ENCODE assay signal across 20 cellular contexts in the genomic region with DNA sequence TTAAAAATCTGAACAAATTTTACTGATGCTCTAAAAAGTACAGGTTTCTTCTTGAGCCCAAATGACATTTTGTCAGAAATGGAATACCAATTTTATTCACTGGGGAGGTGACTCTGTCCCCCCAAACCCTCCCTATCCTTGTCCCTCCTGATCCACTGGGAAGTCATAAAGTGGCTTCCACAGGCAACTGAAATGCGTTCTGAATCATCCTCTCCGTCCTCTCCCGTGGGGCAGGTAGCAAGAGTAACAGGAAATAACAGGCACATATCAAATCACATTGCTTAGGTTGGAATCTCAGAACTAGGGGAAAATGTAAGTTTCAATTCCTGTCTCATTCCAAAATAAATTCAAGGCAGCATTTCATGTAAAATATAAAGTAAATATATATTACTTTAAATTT. TPM values are rescaled to one million over a fixed set of nuclear protein-coding genes. Genes with fewer than 3 reads are reported as not detected.
DNase-seq lines count a peak whose midpoint lies in the region; ATAC-seq, FAIRE-seq and TF ChIP-seq lines count a peak whose summit lies in the region.
"Had no signal": no experiment of that assay in that cellular context is flagged by ENCODE, and none has a peak within 500 bp of the region (broad histone marks: within the 10 kb centered on the region; RNA-seq: fewer than 3 reads in every experiment).

No MANE protein-coding gene starts in this region.

- H3K4me1 ChIP-seq in RWPE2 (ENCODE audit: insufficient read depth, poor library complexity, severe bottlenecking) (peaks cover 28% of the 10 kb centered on the region), osteoblast (ENCODE audit: insufficient read depth, low read length) (peaks cover 17% of the 10 kb centered on the region)
- H3K4me1 ChIP-seq: BE2C had no signal

- intact Hi-C loops in activated CD4-positive, alpha-beta T cell treated with anti-CD3 and anti-CD28 coated beads, Interleukin-2, amount 10 ng/mL, durations not matched to agents 24 days and 14 days (cut with micrococcal nuclease): no loop called here

- no peak overlapping the region for H2AFZ ChIP-seq in osteoblast (ENCODE audit: low read length)

- no peaks in the 10 kb centered on the region for H4K20me1 ChIP-seq in osteoblast (ENCODE audit: insufficient read depth, low read length)

- H3K4me1 Mint-ChIP-seq in activated CD4-positive, alpha-beta T cell treated with anti-CD3 and anti-CD28 coated beads, Interleukin-2, amount 10 ng/mL, durations not matched to agents 24 days and 14 days: peaks cover 19% of the 10 kb centered on the region
- H3K4me1 Mint-ChIP-seq in chondrocyte (ENCODE audit: low read depth): peaks cover 18% of the 10 kb centered on the region
- H3K4me1 Mint-ChIP-seq in stimulated activated naive B cell treated with anti-CD40 and anti-IgM and Interleukin-4, amounts not matched to agents 10 μg/mL and 1 μg/mL and 100 μg/mL, for 72 hours: no peaks in the 10 kb centered on the region

- DNase-seq in activated CD4-positive, alpha-beta T cell treated with anti-CD3 and anti-CD28 coated beads, Interleukin-2, amount 10 ng/mL, durations not matched to agents 24 days and 14 days: no peak
- no peak for DNase-seq in activated CD4-positive, alpha-beta T cell treated with anti-CD3 and anti-CD28 coated beads for 1 hour
- DNase-seq in RWPE2 (ENCODE audit: low spot score): no peak
- DNase-seq in chondrocyte (ENCODE audit: low spot score): no peak
- no peak for DNase-seq in osteoblast (ENCODE audit: insufficient read length, low spot score, missing footprints)
- no peak for DNase-seq in H54 (ENCODE audit: insufficient read length, low spot score)
- DNase-seq in effector CD8-positive, alpha-beta T cell (lab: John Stamatoyannopoulos, UW): no peak
- no peak for DNase-seq in stimulated activated naive B cell treated with anti-CD40 and anti-IgM and Interleukin-4, amounts not matched to agents 10 μg/mL and 1 μg/mL and 100 μg/mL, for 72 hours
- DNase-seq: activated gamma-delta T cell treated with Interleukin-2 at 50 U/mL for 16 hours, BE2C, endodermal cell, hypothalamus, KG1, kidney, mesendoderm, NCI-H1092, NCI-H526, SJCRH30 had no signal

- peak; percentile 29; the same call in 2 of the 3 replicates for ATAC-seq in RWPE2 (ENCODE audit: low read depth)
- ATAC-seq in stimulated activated naive B cell treated with anti-CD40 and anti-IgM and Interleukin-4, amounts not matched to agents 10 μg/mL and 1 μg/mL and 100 μg/mL, for 72 hours (replicated peaks): no peak

- FAIRE-seq in H54 (lab: Jason Lieb, UNC): no peak
- FAIRE-seq: D721Med, kidney had no signal

- H3K4me3 ChIP-seq in RWPE2 (ENCODE audit: severe bottlenecking) (no peak overlapping the region), osteoblast (ENCODE audit: insufficient read depth, low read length) (no peak overlapping the region)
- H3K4me3 ChIP-seq: SJCRH30 had no signal

- H3K4me2 ChIP-seq in osteoblast (ENCODE audit: insufficient read depth, low read length): no peak overlapping the region

- H3K27me3 ChIP-seq in RWPE2 (ENCODE audit: insufficient read depth, poor library complexity, severe bottlenecking) (no peaks in the 10 kb centered on the region), osteoblast (ENCODE audit: insufficient read depth, low read length) (no peaks in the 10 kb centered on the region)
- H3K27me3 ChIP-seq: BE2C, SJCRH30 had no signal

- H3K36me3 Mint-ChIP-seq in activated CD4-positive, alpha-beta T cell treated with anti-CD3 and anti-CD28 coated beads, Interleukin-2, amount 10 ng/mL, durations not matched to agents 24 days and 14 days (ENCODE audit: low read depth): no peaks in the 10 kb centered on the region
- H3K36me3 Mint-ChIP-seq in chondrocyte (ENCODE audit: low read depth): no peaks in the 10 kb centered on the region
- H3K36me3 Mint-ChIP-seq in stimulated activated naive B cell treated with anti-CD40 and anti-IgM and Interleukin-4, amounts not matched to agents 10 μg/mL and 1 μg/mL and 100 μg/mL, for 72 hours: no peaks in the 10 kb centered on the region

- H3K9me3 ChIP-seq in RWPE2 (ENCODE audit: severe bottlenecking) (no peaks in the 10 kb centered on the region), osteoblast (ENCODE audit: low read depth, low read length) (no peaks in the 10 kb centered on the region)
- H3K9me3 ChIP-seq: BE2C, SJCRH30 had no signal

- peaks cover 12% of the 10 kb centered on the region for H3K27me3 Mint-ChIP-seq in activated CD4-positive, alpha-beta T cell treated with anti-CD3 and anti-CD28 coated beads, Interleukin-2, amount 10 ng/mL, durations not matched to agents 24 days and 14 days
- H3K27me3 Mint-ChIP-seq in chondrocyte (ENCODE audit: low read depth): no peaks in the 10 kb centered on the region
- H3K27me3 Mint-ChIP-seq in stimulated activated naive B cell treated with anti-CD40 and anti-IgM and Interleukin-4, amounts not matched to agents 10 μg/mL and 1 μg/mL and 100 μg/mL, for 72 hours: peaks cover 7 to 11% of the 10 kb centered on the region in 2 donors

- TF ChIP-seq POLR2A in H54 (IDR thresholded peaks at IDR 0.05; ENCODE audit: low read depth, low read length): no peak

- peak overlapping the region; percentile 34 for H3K4me3 Mint-ChIP-seq in activated CD4-positive, alpha-beta T cell treated with anti-CD3 and anti-CD28 coated beads, Interleukin-2, amount 10 ng/mL, durations not matched to agents 24 days and 14 days
- H3K4me3 Mint-ChIP-seq in chondrocyte (ENCODE audit: unreplicated experiment): no peak overlapping the region
- H3K4me3 Mint-ChIP-seq in stimulated activated naive B cell treated with anti-CD40 and anti-IgM and Interleukin-4, amounts not matched to agents 10 μg/mL and 1 μg/mL and 100 μg/mL, for 72 hours: no peak overlapping the region
- H3K4me3 Mint-ChIP-seq: endodermal cell, nephron had no signal

- peak overlapping the region; percentile 96 for H3K27ac ChIP-seq in RWPE2 (ENCODE audit: poor library complexity, severe bottlenecking)
- H3K27ac ChIP-seq in osteoblast (ENCODE audit: low read depth, low read length): peak overlapping the region; percentile 64
- H3K27ac ChIP-seq: SJCRH30 had no signal

- H3K27ac Mint-ChIP-seq in activated CD4-positive, alpha-beta T cell treated with anti-CD3 and anti-CD28 coated beads, Interleukin-2, amount 10 ng/mL, durations not matched to agents 24 days and 14 days: peak overlapping the region; percentile 92
- H3K27ac Mint-ChIP-seq in chondrocyte (ENCODE audit: unreplicated experiment): peak overlapping the region; percentile 72
- H3K27ac Mint-ChIP-seq in stimulated activated naive B cell treated with anti-CD40 and anti-IgM and Interleukin-4, amounts not matched to agents 10 μg/mL and 1 μg/mL and 100 μg/mL, for 72 hours: no peak overlapping the region
- H3K27ac Mint-ChIP-seq: nephron had no signal

- peaks cover 10% of the 10 kb centered on the region for H3K9me3 Mint-ChIP-seq in activated CD4-positive, alpha-beta T cell treated with anti-CD3 and anti-CD28 coated beads, Interleukin-2, amount 10 ng/mL, durations not matched to agents 24 days and 14 days
- H3K9me3 Mint-ChIP-seq in chondrocyte (ENCODE audit: low read depth): no peaks in the 10 kb centered on the region
- no peaks in the 10 kb centered on the region for H3K9me3 Mint-ChIP-seq in stimulated activated naive B cell treated with anti-CD40 and anti-IgM and Interleukin-4, amounts not matched to agents 10 μg/mL and 1 μg/mL and 100 μg/mL, for 72 hours

- H3K36me3 ChIP-seq in RWPE2 (ENCODE audit: low read depth): no peaks in the 10 kb centered on the region
- no peaks in the 10 kb centered on the region for H3K36me3 ChIP-seq in osteoblast (ENCODE audit: insufficient read depth, low read length)
- H3K36me3 ChIP-seq: BE2C, SJCRH30 had no signal

- TF ChIP-seq CTCF in RWPE2 (IDR thresholded peaks at IDR 0.05; ENCODE audit: poor library complexity, severe bottlenecking): no peak
- no peak for TF ChIP-seq CTCF in chondrocyte (IDR thresholded peaks at IDR 0.05)
- TF ChIP-seq CTCF in osteoblast (IDR thresholded peaks at IDR 0.05; ENCODE audit: extremely low read depth, low read depth, low read length): no peak

- no peaks in the 10 kb centered on the region for H3K79me2 ChIP-seq in osteoblast (ENCODE audit: insufficient read depth, low read length)

RNA-seq across cellular contexts. Expression of gene MYL12B, which starts 44.5 kb away (rescaled TPM):
- total RNA-seq in activated CD4-positive, alpha-beta T cell treated with anti-CD3 and anti-CD28 coated beads, Interleukin-2, amount 10 ng/mL, durations not matched to agents 24 days and 14 days: 239 and 245 TPM in 2 replicates
- total RNA-seq in chondrocyte (241 to 327 TPM (median 323 TPM) in 3 replicates), osteoblast (278 and 283 TPM in 2 replicates)

RNA-seq across cellular contexts. Expression of gene MYL12A, which starts 58.8 kb away (rescaled TPM):
- total RNA-seq in activated CD4-positive, alpha-beta T cell treated with anti-CD3 and anti-CD28 coated beads, Interleukin-2, amount 10 ng/mL, durations not matched to agents 24 days and 14 days: 337 and 340 TPM in 2 replicates
- 426 to 647 TPM (median 621 TPM) in 3 replicates for total RNA-seq in chondrocyte
- 572 and 626 TPM in 2 replicates for total RNA-seq in osteoblast
